In the genomic region with DNA sequence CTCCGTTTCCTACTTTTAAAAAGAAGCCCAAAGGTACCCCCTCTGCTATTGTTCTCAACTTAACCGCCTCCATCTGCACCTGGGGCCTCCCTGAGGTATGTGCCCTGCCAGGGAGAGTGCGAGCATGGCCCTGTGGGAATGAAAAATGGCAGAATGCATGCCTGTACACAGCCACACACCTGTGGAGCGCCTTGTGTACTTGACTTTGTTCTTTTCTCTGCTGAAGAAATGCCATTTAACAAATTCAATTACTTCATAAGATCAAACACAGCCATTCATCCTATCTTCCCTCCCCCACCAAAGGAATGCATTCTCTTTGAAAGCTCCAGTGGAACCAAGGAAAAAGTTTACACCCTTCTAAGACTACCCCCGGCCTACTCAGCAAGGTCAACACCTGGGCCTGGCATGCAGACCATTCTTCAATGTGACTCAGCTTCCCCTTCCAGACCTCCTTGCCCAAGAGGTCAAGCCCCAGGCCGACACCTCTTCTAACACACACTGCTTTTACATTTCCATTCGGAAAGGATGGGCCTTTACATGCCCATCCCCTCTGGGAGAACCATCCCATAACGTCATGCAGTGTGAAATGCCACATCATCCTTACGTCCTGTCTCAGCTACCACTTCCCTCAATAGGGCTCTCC, we compare ENCODE assay signal across 10 cellular contexts.
DNase-seq lines count a peak whose midpoint lies in the region; FAIRE-seq and TF ChIP-seq lines count a peak whose summit lies in the region.
"Had no signal": no experiment of that assay in that cellular context is flagged by ENCODE, and none has a peak within 500 bp of the region (broad histone marks: within the 10 kb centered on the region; RNA-seq: fewer than 3 reads in every experiment).

No MANE protein-coding gene starts in this region.

- DNase-seq in H54 (ENCODE audit: insufficient read length, low spot score) (no peak), NCI-H226 (peak; percentile 49), fibroblast of mammary gland (ENCODE audit: low read depth) (peak; percentile 50), kidney (no peak), NCI-H146 treated with DMSO at 0.1 percent for 48 hours (lab: John Stamatoyannopoulos, UW; ENCODE audit: unreplicated experiment) (no peak), GM03348 (ENCODE audit: low spot score) (no peak), NCI-H2029 (lab: John Stamatoyannopoulos, UW) (no peak)
- DNase-seq: GOT3, pancreas had no signal

- H3K4me2 ChIP-seq in BLaER1: peak overlapping the region; percentile 63

- H3K4me3 ChIP-seq in BLaER1 (no peak overlapping the region), fibroblast of mammary gland (ENCODE audit: control insufficient read depth, low read depth, low read length) (no peak overlapping the region), kidney (ENCODE audit: low read length in 2 of 2) (no peak overlapping the region)
- H3K4me3 ChIP-seq: pancreas had no signal

- intact Hi-C loops in kidney (cut with DNase I): no loop called here

- no peaks in the 10 kb centered on the region for H4K20me1 ChIP-seq in BLaER1

- H3K9me3 ChIP-seq in BLaER1: peaks cover 13% of the 10 kb centered on the region
- H3K9me3 ChIP-seq in kidney (ENCODE audit: control insufficient read depth in 1 of 2, low read length in 2 of 2): no peaks in the 10 kb centered on the region
- H3K9me3 ChIP-seq: pancreas had no signal

- TF ChIP-seq CTCF in fibroblast of mammary gland (conservative IDR thresholded peaks at IDR 0.05; ENCODE audit: control insufficient read depth, insufficient read depth, low read depth, low read length) (no peak), kidney (IDR thresholded peaks at IDR 0.05; ENCODE audit: borderline replicate concordance, extremely low read depth, insufficient read depth) (no peak)

- H3K27ac ChIP-seq in BLaER1 (peak overlapping the region; percentile 55), kidney (ENCODE audit: low read depth in 2 of 2, low read length in 2 of 2) (no peak overlapping the region)
- H3K27ac ChIP-seq: pancreas had no signal

- TF ChIP-seq POLR2A in H54 (IDR thresholded peaks at IDR 0.05; ENCODE audit: low read depth, low read length): no peak

- H3K36me3 ChIP-seq in BLaER1 (no peaks in the 10 kb centered on the region), kidney (ENCODE audit: control insufficient read depth in 1 of 2, insufficient read depth in 2 of 2, low read length in 2 of 2) (no peaks in the 10 kb centered on the region)

- H3K27me3 ChIP-seq in BLaER1: no peaks in the 10 kb centered on the region
- H3K27me3 ChIP-seq: pancreas had no signal

- H3K9ac ChIP-seq in BLaER1: no peak overlapping the region
- H3K9ac ChIP-seq in kidney (ENCODE audit: low read length in 2 of 2): no peak overlapping the region

- peak; percentile 15 for FAIRE-seq in H54 (lab: Jason Lieb, UNC)
- FAIRE-seq in kidney (lab: Jason Lieb, UNC): no peak
- FAIRE-seq: pancreas had no signal

- H3K4me1 ChIP-seq in BLaER1 (peaks cover 36% of the 10 kb centered on the region), kidney (ENCODE audit: control insufficient read depth in 1 of 2, insufficient read depth in 1 of 2, low read depth in 1 of 2, low read length in 2 of 2) (peaks cover 0 to 5% of the 10 kb centered on the region in 2 donors)
- H3K4me1 ChIP-seq: pancreas had no signal

Comparison
In these comparisons a context has a peak if more than half of its experiments do, and no peak if none do; other contexts are left out.
1. DNase-seq: peak in NCI-H226 (single experiment) and fibroblast of mammary gland (single experiment); none in H54 (single experiment), kidney (single experiment), NCI-H146 treated with DMSO at 0.1 percent for 48 hours (single experiment), GM03348 (single experiment) and NCI-H2029 (single experiment).